Comparison of ENCODE assay signal across 8 cellular contexts in genomic region chr13:94967183-94968039, GRCh38.
DNase-seq lines count a peak whose midpoint lies in the region; ATAC-seq and TF ChIP-seq lines count a peak whose summit lies in the region.

No MANE protein-coding gene starts in this region.

- no peak for TF ChIP-seq CTCF in AG10803 (conservative IDR thresholded peaks at IDR 0.05; ENCODE audit: low read length)
- no peak for TF ChIP-seq CTCF in foreskin fibroblast (IDR thresholded peaks at IDR 0.05; ENCODE audit: low read depth, low read length)

- in situ Hi-C loops in ACHN (cut with HindIII; ENCODE audit: low pct_ligation_motif_present, low pct_unique_long_range_greater_than_20kb, low sequenced_read_pairs): no loop called here

- intact Hi-C loops in posterior vena cava (cut with DNase I): no loop called here

- ATAC-seq in GM19397 (IDR thresholded peaks at IDR 0.05; ENCODE audit: unreplicated experiment) (peak; percentile 61), SK-N-SH treated with all-trans-retinoic acid at 6 μM for 48 hours (peak; percentile 86), GM18858 (IDR thresholded peaks at IDR 0.05; ENCODE audit: unreplicated experiment) (no peak)

- H3K4me3 ChIP-seq in AG10803 (ENCODE audit: low read length) (peak overlapping the region; percentile 27), foreskin fibroblast (ENCODE audit: low read depth in 1 of 2, low read length in 2 of 2) (peak overlapping the region; percentile 25 to 30)

- DNase-seq in AG10803 (ENCODE audit: low read depth) (no peak), foreskin fibroblast (peak in 1 of 2 donors; percentile 47), posterior vena cava (ENCODE audit: low spot score) (peak; percentile 74), ACHN (no peak), NAMALWA (ENCODE audit: low spot score) (no peak)

TF ChIP-seq in SK-N-SH treated with all-trans-retinoic acid at 6 μM for 48 hours, 23 proteins besides CTCF, POLR2A, EP300 and RAD21:
- no peak for TF ChIP-seq ZFP3 (CRISPR knock-in tag; IDR thresholded peaks at IDR 0.05)
- TF ChIP-seq, protein P1, sequence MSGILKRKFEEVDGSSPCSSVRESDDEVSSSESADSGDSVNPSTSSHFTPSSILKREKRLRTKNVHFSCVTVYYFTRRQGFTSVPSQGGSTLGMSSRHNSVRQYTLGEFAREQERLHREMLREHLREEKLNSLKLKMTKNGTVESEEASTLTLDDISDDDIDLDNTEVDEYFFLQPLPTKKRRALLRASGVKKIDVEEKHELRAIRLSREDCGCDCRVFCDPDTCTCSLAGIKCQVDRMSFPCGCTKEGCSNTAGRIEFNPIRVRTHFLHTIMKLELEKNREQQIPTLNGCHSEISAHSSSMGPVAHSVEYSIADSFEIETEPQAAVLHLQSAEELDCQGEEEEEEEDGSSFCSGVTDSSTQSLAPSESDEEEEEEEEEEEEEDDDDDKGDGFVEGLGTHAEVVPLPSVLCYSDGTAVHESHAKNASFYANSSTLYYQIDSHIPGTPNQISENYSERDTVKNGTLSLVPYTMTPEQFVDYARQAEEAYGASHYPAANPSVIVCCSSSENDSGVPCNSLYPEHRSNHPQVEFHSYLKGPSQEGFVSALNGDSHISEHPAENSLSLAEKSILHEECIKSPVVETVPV (CRISPR knock-in tag; IDR thresholded peaks at IDR 0.05): no peak
- TF ChIP-seq, protein P2, sequence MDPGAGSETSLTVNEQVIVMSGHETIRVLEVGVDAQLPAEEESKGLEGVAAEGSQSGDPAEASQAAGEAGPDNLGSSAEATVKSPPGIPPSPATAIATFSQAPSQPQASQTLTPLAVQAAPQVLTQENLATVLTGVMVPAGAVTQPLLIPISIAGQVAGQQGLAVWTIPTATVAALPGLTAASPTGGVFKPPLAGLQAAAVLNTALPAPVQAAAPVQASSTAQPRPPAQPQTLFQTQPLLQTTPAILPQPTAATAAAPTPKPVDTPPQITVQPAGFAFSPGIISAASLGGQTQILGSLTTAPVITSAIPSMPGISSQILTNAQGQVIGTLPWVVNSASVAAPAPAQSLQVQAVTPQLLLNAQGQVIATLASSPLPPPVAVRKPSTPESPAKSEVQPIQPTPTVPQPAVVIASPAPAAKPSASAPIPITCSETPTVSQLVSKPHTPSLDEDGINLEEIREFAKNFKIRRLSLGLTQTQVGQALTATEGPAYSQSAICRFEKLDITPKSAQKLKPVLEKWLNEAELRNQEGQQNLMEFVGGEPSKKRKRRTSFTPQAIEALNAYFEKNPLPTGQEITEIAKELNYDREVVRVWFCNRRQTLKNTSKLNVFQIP (CRISPR knock-in tag; IDR thresholded peaks at IDR 0.05; ENCODE audit: borderline replicate concordance, low read depth): no peak
